ENCODE assay signal across 25 cellular contexts in the genomic region with DNA sequence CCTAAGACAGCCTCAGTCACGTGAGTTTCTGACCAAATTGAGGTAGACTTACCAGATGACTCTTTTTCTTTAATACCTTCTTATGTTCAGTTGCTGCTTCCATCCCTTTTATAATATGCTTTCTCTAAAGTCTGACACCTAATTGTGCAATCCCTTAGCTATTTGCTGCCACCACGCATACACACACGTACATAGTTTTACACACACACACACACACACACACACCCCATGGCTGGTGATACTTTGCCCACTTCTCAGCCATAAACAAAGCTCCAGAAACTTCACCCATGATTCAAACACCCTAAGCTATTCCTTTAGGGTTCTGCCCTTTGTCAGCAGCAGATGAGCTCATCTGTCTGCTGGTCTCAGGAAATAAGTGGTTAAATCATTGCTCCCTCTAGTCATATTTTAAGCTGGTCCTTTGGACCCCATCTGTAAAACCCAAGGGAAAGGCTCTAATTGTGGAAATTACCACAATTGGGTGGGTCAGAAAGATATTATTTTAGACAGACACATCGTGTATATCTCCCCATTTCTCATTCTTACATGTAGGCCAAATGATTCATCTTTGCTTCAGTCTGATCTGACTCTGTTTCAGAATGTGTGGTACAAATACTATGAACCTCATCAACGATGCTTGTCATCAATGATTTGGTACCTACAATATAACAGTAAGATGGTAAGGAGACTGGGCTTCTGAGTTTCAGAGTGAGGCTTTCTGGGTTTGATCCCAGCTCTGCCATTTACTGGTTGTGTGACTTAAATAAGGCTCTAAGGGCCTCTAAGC.
DNase-seq lines count a peak whose midpoint lies in the region; ATAC-seq, FAIRE-seq and TF ChIP-seq lines count a peak whose summit lies in the region.
"Had no signal": no experiment of that assay in that cellular context is flagged by ENCODE, and none has a peak within 500 bp of the region (broad histone marks: within the 10 kb centered on the region; RNA-seq: fewer than 3 reads in every experiment).

No MANE protein-coding gene starts in this region.

- DNase-seq in AG08395 (ENCODE audit: low spot score) (peak; percentile 7), GM23248 (peak; percentile 42), astrocyte of the spinal cord (ENCODE audit: low read depth, low spot score) (peak; percentile 13), fibroblast of villous mesenchyme (ENCODE audit: low read depth) (peak; percentile 28), adrenal gland (no peak), GM12892 (ENCODE audit: insufficient read length) (no peak)
- DNase-seq: activated CD8-positive, alpha-beta T cell treated with anti-CD3 and anti-CD28 coated beads for 36 hours; activated gamma-delta T cell; C1 segment of cervical spinal cord; DND-41; endodermal cell; heart right ventricle; left cardiac atrium; NCI-H2081 treated with DMSO at 0.1 percent for 48 hours; NCI-H446; PC-9; SHP77; stimulated activated CD8-positive, alpha-beta memory T cell treated with anti-CD3 and anti-CD28 coated beads, Interleukin-4, amount 100 ng/mL, for 48 hours; upper lobe of left lung had no signal

- H3K27me3 Mint-ChIP-seq in stimulated activated memory B cell treated with anti-CD40 and anti-IgM and Interleukin-4, amounts not matched to agents 10 μg/mL and 1 μg/mL and 100 μg/mL, for 72 hours, result no peaks in the 10 kb centered on the region
- H3K27me3 Mint-ChIP-seq: IgD-negative memory B cell, memory B cell, progenitor cell of endocrine pancreas had no signal

- peak overlapping the region; percentile 20; the same call in 1 of the 2 replicates for H2AFZ ChIP-seq in GM23248
- H2AFZ ChIP-seq: PC-9 had no signal

- no peak for TF ChIP-seq CTCF in astrocyte of the spinal cord (IDR thresholded peaks at IDR 0.05; ENCODE audit: low read depth, low read length)
- TF ChIP-seq CTCF in fibroblast of villous mesenchyme (IDR thresholded peaks at IDR 0.05; ENCODE audit: insufficient read depth, low read depth, low read length), result no peak
- TF ChIP-seq CTCF in adrenal gland (IDR thresholded peaks at IDR 0.05), result no peak

- intact Hi-C loops in adrenal gland (cut with DNase I), result no loop called here

- H3K36me3 ChIP-seq in GM23248 (ENCODE audit: low read depth) (no peaks in the 10 kb centered on the region), adrenal gland (replicated peaks in 1 of 2) (no peaks in the 10 kb centered on the region)
- H3K36me3 ChIP-seq: heart right ventricle, upper lobe of left lung had no signal

- in situ Hi-C loops in GM23248 (cut with MboI) (no loop called here), astrocyte of the spinal cord (cut with HindIII; ENCODE audit: low sequenced_read_pairs) (no loop called here)

- H3K9me2 ChIP-seq in GM23248 (ENCODE audit: insufficient read depth), result no peaks in the 10 kb centered on the region

- no peak overlapping the region for H3K4me3 Mint-ChIP-seq in stimulated activated memory B cell treated with anti-CD40 and anti-IgM and Interleukin-4, amounts not matched to agents 10 μg/mL and 1 μg/mL and 100 μg/mL, for 72 hours
- H3K4me3 Mint-ChIP-seq: activated CD8-positive, alpha-beta T cell treated with anti-CD3 and anti-CD28 coated beads for 36 hours; endodermal cell; IgD-negative memory B cell; memory B cell had no signal

- 0 out of 2 replicates have a peak overlapping the region, but pooled peaks have one; percentile 10 for H3K27ac ChIP-seq in GM23248
- H3K27ac ChIP-seq in adrenal gland, result no peak overlapping the region
- H3K27ac ChIP-seq: heart right ventricle, PC-9, upper lobe of left lung had no signal

- no peak overlapping the region for H3K27ac Mint-ChIP-seq in stimulated activated memory B cell treated with anti-CD40 and anti-IgM and Interleukin-4, amounts not matched to agents 10 μg/mL and 1 μg/mL and 100 μg/mL, for 72 hours
- H3K27ac Mint-ChIP-seq: activated CD8-positive, alpha-beta T cell treated with anti-CD3 and anti-CD28 coated beads for 36 hours; endodermal cell; IgD-negative memory B cell; memory B cell; progenitor cell of endocrine pancreas had no signal

- H3K4me1 ChIP-seq in GM23248 (ENCODE audit: insufficient read depth) (peaks cover 15% of the 10 kb centered on the region; the same call in 1 of the 2 replicates), adrenal gland (replicated peaks in 1 of 2) (no peaks in the 10 kb centered on the region)
- H3K4me1 ChIP-seq: heart right ventricle, upper lobe of left lung had no signal

- no peak for ATAC-seq in HG03521 (IDR thresholded peaks at IDR 0.05; ENCODE audit: unreplicated experiment)
- no peak for ATAC-seq in stimulated activated memory B cell treated with anti-CD40 and anti-IgM and Interleukin-4, amounts not matched to agents 10 μg/mL and 1 μg/mL and 100 μg/mL, for 72 hours
- ATAC-seq: activated CD8-positive, alpha-beta T cell treated with anti-CD3 and anti-CD28 coated beads for 36 hours; heart right ventricle; left cardiac atrium had no signal

- H3K27me3 ChIP-seq in GM23248 (replicated peaks; ENCODE audit: insufficient read depth) (no peaks in the 10 kb centered on the region), adrenal gland (no peaks in the 10 kb centered on the region)
- H3K27me3 ChIP-seq: heart right ventricle, upper lobe of left lung had no signal

- H3K9me3 ChIP-seq in GM23248 (ENCODE audit: low read depth) (no peaks in the 10 kb centered on the region), adrenal gland (replicated peaks in 1 of 3) (no peaks in the 10 kb centered on the region)
- H3K9me3 ChIP-seq: heart right ventricle had no signal

- H3K4me2 ChIP-seq in GM23248 (ENCODE audit: unreplicated experiment), result no peak overlapping the region
- H3K4me2 ChIP-seq: PC-9 had no signal

- no peaks in the 10 kb centered on the region for H3K9me3 Mint-ChIP-seq in stimulated activated memory B cell treated with anti-CD40 and anti-IgM and Interleukin-4, amounts not matched to agents 10 μg/mL and 1 μg/mL and 100 μg/mL, for 72 hours
- H3K9me3 Mint-ChIP-seq: activated CD8-positive, alpha-beta T cell treated with anti-CD3 and anti-CD28 coated beads for 36 hours; endodermal cell; memory B cell had no signal

- FAIRE-seq in GM12892 (lab: Jason Lieb, UNC), result no peak
- FAIRE-seq: A204.1 had no signal

- no peaks in the 10 kb centered on the region for H3K79me2 ChIP-seq in GM23248 (ENCODE audit: insufficient read depth)

- peaks cover 13% of the 10 kb centered on the region; the same call in 1 of the 2 replicates for H3F3A ChIP-seq in GM23248 (ENCODE audit: insufficient read depth)

- 60 to 63% methylated on average over 5 of the region's 5 CpGs for WGBS in GM23248 (ENCODE audit: low coverage in 1 of 2, low lambda C conversion rate in 2 of 2, missing lambda C conversion rate in 2 of 2), 2 experiments
- WGBS in adrenal gland, 4 donors, result 76 to 84% (median 81%) methylated on average over 5 of the region's 5 CpGs

- no peaks in the 10 kb centered on the region for H4K20me1 ChIP-seq in GM23248 (ENCODE audit: insufficient read depth)

- no peak overlapping the region for H3K4me3 ChIP-seq in GM23248
- no peak overlapping the region for H3K4me3 ChIP-seq in astrocyte of the spinal cord (ENCODE audit: low read depth, low read length)
- no peak overlapping the region for H3K4me3 ChIP-seq in fibroblast of villous mesenchyme (ENCODE audit: low read depth, low read length)
- H3K4me3 ChIP-seq in adrenal gland, result no peak overlapping the region
- H3K4me3 ChIP-seq: heart right ventricle, PC-9, upper lobe of left lung had no signal

- H3K9ac ChIP-seq in GM23248, result no peak overlapping the region

- H3K36me3 Mint-ChIP-seq in stimulated activated memory B cell treated with anti-CD40 and anti-IgM and Interleukin-4, amounts not matched to agents 10 μg/mL and 1 μg/mL and 100 μg/mL, for 72 hours, result no peaks in the 10 kb centered on the region
- H3K36me3 Mint-ChIP-seq: IgD-negative memory B cell, memory B cell had no signal

- no peak for TF ChIP-seq POLR2A in adrenal gland (IDR thresholded peaks at IDR 0.05)
- TF ChIP-seq POLR2A in GM12892 (IDR thresholded peaks at IDR 0.05; ENCODE audit: low read depth, low read length), result no peak

- H3K4me1 Mint-ChIP-seq in stimulated activated memory B cell treated with anti-CD40 and anti-IgM and Interleukin-4, amounts not matched to agents 10 μg/mL and 1 μg/mL and 100 μg/mL, for 72 hours, result no peaks in the 10 kb centered on the region
- H3K4me1 Mint-ChIP-seq: IgD-negative memory B cell, memory B cell had no signal

Comparison
In these comparisons a context has a peak if more than half of its experiments do, and no peak if none do; other contexts are left out.
1. DNase-seq: peak in AG08395 (single experiment), GM23248 (single experiment), astrocyte of the spinal cord (single experiment) and fibroblast of villous mesenchyme (single experiment); none in adrenal gland (0 of 7) and GM12892 (single experiment).